In the genomic region with DNA sequence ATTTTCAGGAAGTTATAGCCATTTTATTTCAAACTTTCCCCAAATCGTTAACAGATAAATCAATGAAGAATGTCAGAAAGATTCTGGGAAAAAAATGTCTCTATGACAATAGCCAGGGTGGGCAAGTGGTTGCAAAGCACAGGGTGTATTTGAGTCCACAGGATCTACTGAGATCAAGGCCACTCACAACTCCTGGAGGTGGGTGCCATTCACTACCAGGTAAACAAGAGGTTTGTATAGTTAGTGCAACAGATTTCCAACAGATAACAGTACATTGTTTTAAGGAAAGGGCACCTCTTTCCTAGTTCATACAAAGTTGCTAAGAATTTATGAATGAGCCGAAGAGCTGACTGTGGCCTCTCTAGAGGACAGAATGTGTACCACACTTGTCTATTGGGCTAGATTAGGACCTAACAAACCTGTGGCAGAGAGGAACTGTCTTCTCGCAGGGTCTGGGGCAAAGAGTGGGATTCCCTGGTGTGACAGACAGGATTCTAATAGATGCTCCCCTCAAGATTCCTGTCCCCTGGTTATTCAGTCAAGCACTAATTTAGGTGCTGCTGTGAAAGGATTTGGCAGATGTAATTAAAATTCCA, we compare ENCODE assay signal across 1 cellular context.
TF ChIP-seq lines count a peak whose summit lies in the region.

No MANE protein-coding gene starts in this region.

TF ChIP-seq in SK-N-SH treated with all-trans-retinoic acid at 6 μM for 48 hours, 23 proteins besides CTCF, POLR2A, EP300 and RAD21 (continued from another document):
- TF ChIP-seq, protein P1, sequence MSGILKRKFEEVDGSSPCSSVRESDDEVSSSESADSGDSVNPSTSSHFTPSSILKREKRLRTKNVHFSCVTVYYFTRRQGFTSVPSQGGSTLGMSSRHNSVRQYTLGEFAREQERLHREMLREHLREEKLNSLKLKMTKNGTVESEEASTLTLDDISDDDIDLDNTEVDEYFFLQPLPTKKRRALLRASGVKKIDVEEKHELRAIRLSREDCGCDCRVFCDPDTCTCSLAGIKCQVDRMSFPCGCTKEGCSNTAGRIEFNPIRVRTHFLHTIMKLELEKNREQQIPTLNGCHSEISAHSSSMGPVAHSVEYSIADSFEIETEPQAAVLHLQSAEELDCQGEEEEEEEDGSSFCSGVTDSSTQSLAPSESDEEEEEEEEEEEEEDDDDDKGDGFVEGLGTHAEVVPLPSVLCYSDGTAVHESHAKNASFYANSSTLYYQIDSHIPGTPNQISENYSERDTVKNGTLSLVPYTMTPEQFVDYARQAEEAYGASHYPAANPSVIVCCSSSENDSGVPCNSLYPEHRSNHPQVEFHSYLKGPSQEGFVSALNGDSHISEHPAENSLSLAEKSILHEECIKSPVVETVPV (CRISPR knock-in tag; IDR thresholded peaks at IDR 0.05), result no peak
- TF ChIP-seq ZFP30 (CRISPR knock-in tag; IDR thresholded peaks at IDR 0.05) (no peak), TCF4 (CRISPR knock-in tag; IDR thresholded peaks at IDR 0.05; ENCODE audit: borderline replicate concordance) (no peak), OSR1 (CRISPR knock-in tag; IDR thresholded peaks at IDR 0.05) (no peak), BACH2 (CRISPR knock-in tag; IDR thresholded peaks at IDR 0.05; ENCODE audit: borderline replicate concordance) (no peak), ZNF565 (CRISPR knock-in tag; conservative IDR thresholded peaks at IDR 0.05; ENCODE audit: low read depth) (no peak), TOX (CRISPR knock-in tag; IDR thresholded peaks at IDR 0.05; ENCODE audit: borderline replicate concordance) (no peak), ZFP3 (CRISPR knock-in tag; IDR thresholded peaks at IDR 0.05) (no peak)
- TF ChIP-seq, protein P2, sequence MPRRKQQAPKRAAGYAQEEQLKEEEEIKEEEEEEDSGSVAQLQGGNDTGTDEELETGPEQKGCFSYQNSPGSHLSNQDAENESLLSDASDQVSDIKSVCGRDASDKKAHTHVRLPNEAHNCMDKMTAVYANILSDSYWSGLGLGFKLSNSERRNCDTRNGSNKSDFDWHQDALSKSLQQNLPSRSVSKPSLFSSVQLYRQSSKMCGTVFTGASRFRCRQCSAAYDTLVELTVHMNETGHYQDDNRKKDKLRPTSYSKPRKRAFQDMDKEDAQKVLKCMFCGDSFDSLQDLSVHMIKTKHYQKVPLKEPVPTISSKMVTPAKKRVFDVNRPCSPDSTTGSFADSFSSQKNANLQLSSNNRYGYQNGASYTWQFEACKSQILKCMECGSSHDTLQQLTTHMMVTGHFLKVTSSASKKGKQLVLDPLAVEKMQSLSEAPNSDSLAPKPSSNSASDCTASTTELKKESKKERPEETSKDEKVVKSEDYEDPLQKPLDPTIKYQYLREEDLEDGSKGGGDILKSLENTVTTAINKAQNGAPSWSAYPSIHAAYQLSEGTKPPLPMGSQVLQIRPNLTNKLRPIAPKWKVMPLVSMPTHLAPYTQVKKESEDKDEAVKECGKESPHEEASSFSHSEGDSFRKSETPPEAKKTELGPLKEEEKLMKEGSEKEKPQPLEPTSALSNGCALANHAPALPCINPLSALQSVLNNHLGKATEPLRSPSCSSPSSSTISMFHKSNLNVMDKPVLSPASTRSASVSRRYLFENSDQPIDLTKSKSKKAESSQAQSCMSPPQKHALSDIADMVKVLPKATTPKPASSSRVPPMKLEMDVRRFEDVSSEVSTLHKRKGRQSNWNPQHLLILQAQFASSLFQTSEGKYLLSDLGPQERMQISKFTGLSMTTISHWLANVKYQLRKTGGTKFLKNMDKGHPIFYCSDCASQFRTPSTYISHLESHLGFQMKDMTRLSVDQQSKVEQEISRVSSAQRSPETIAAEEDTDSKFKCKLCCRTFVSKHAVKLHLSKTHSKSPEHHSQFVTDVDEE (CRISPR knock-in tag; IDR thresholded peaks at IDR 0.05), result no peak
- TF ChIP-seq, protein P3, sequence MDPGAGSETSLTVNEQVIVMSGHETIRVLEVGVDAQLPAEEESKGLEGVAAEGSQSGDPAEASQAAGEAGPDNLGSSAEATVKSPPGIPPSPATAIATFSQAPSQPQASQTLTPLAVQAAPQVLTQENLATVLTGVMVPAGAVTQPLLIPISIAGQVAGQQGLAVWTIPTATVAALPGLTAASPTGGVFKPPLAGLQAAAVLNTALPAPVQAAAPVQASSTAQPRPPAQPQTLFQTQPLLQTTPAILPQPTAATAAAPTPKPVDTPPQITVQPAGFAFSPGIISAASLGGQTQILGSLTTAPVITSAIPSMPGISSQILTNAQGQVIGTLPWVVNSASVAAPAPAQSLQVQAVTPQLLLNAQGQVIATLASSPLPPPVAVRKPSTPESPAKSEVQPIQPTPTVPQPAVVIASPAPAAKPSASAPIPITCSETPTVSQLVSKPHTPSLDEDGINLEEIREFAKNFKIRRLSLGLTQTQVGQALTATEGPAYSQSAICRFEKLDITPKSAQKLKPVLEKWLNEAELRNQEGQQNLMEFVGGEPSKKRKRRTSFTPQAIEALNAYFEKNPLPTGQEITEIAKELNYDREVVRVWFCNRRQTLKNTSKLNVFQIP (CRISPR knock-in tag; IDR thresholded peaks at IDR 0.05; ENCODE audit: borderline replicate concordance, low read depth), result no peak
